In the genomic region with DNA sequence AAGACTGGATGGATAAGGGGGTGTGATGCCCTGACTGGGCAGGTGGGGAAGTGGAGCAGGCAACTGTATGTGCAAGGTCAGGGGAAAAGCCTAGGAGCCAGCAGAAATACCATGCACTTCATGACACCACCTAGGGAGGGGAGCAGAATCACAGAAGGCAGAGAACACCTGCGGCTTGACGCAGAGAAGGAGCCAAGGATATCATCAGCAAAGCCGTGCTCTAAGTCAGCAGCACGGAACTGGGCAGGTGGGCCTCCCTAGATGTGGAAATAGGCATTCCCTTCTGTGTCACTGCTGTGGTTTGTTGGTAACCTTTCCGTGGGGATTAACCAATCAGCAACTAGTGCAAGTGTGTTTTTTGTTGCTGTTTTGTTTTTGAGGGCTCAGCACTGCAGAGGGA, we compare ENCODE assay signal across 12 cellular contexts. TPM values are rescaled to one million over a fixed set of nuclear protein-coding genes. Genes with fewer than 3 reads are reported as not detected.
DNase-seq lines count a peak whose midpoint lies in the region; ATAC-seq and TF ChIP-seq lines count a peak whose summit lies in the region.
"Had no signal": no experiment of that assay in that cellular context is flagged by ENCODE, and none has a peak within 500 bp of the region (broad histone marks: within the 10 kb centered on the region; RNA-seq: fewer than 3 reads in every experiment).

No MANE protein-coding gene starts in this region.

- H3K9ac ChIP-seq in SK-N-MC (ENCODE audit: insufficient read length), result no peak overlapping the region

- no peaks in the 10 kb centered on the region for H3K27me3 Mint-ChIP-seq in type B pancreatic cell

- H3K4me3 ChIP-seq in left ventricle myocardium inferior (no peak overlapping the region), SK-N-MC (no peak overlapping the region)

- TF ChIP-seq CTCF in left ventricle myocardium inferior (IDR thresholded peaks at IDR 0.05; ENCODE audit: borderline replicate concordance) (no peak), type B pancreatic cell (conservative IDR thresholded peaks at IDR 0.05) (no peak)

- peaks cover 48% of the 10 kb centered on the region for H3K4me1 ChIP-seq in left ventricle myocardium inferior

- H3K27me3 ChIP-seq in left ventricle myocardium inferior (ENCODE audit: low read depth), result no peaks in the 10 kb centered on the region

- H3K9me3 Mint-ChIP-seq in type B pancreatic cell, result peaks cover 7% of the 10 kb centered on the region

- H3K36me3 ChIP-seq in left ventricle myocardium inferior (no peaks in the 10 kb centered on the region), SK-N-MC (ENCODE audit: insufficient read depth, low read length) (peaks cover 10% of the 10 kb centered on the region)

- intact Hi-C loops in left ventricle myocardium inferior (cut with micrococcal nuclease), result no loop called here
- intact Hi-C loops in Right ventricle myocardium superior (cut with DNase I), result no loop called here

- H3K27ac ChIP-seq in left ventricle myocardium inferior (replicated peaks) (peak overlapping the region; percentile 95), SK-N-MC (peak overlapping the region; percentile 4; the same call in 1 of the 2 replicates)

- peak overlapping the region; percentile 81 for H3K27ac Mint-ChIP-seq in type B pancreatic cell

- H3K4me3 Mint-ChIP-seq in type B pancreatic cell, result peak overlapping the region; percentile 86

- peaks cover 34% of the 10 kb centered on the region for H3K4me1 Mint-ChIP-seq in type B pancreatic cell (ENCODE audit: unreplicated experiment)

- H3K9me3 ChIP-seq in left ventricle myocardium inferior (replicated peaks) (peaks cover 9% of the 10 kb centered on the region), SK-N-MC (ENCODE audit: low read depth, low read length) (no peaks in the 10 kb centered on the region)

- ATAC-seq in Right ventricle myocardium superior (ENCODE audit: poor library complexity), result no peak
- no peak for ATAC-seq in HG03565 (IDR thresholded peaks at IDR 0.05; ENCODE audit: unreplicated experiment)

- peaks cover 26% of the 10 kb centered on the region for H3K36me3 Mint-ChIP-seq in type B pancreatic cell

- DNase-seq in left ventricle myocardium inferior (no peak), Right ventricle myocardium superior (no peak), SK-N-MC (ENCODE audit: low read depth, low spot score) (no peak), islet precursor cell (peak; percentile 64), type B pancreatic cell (ENCODE audit: extremely low spot score, unreplicated experiment) (no peak), retina (no peak), NCI-H128 (lab: John Stamatoyannopoulos, UW; ENCODE audit: unreplicated experiment) (no peak)
- DNase-seq: activated CD4-positive, CD25-positive, alpha-beta regulatory T cell; mammary epithelial cell; NCI-H187; stimulated activated CD4-positive, alpha-beta T cell treated with anti-CD3 and anti-CD28 coated beads, Interleukin-1b, Interleukin-23, amount 100 ng/mL, for 48 hours had no signal

RNA-seq across cellular contexts. Expression of a gene that starts 41.3 kb away (rescaled TPM):
- total RNA-seq in left ventricle myocardium inferior (365 TPM), Right ventricle myocardium superior (373 TPM), type B pancreatic cell (ENCODE audit: low replicate concordance) (466 and 659 TPM in 2 replicates)

RNA-seq across cellular contexts. Expression of a gene that starts 41.6 kb away (rescaled TPM):
- total RNA-seq in left ventricle myocardium inferior (187 TPM), Right ventricle myocardium superior (139 TPM), type B pancreatic cell (ENCODE audit: low replicate concordance) (333 and 425 TPM in 2 replicates)
